1 cellular context compared by ENCODE assay signal in the genomic region with DNA sequence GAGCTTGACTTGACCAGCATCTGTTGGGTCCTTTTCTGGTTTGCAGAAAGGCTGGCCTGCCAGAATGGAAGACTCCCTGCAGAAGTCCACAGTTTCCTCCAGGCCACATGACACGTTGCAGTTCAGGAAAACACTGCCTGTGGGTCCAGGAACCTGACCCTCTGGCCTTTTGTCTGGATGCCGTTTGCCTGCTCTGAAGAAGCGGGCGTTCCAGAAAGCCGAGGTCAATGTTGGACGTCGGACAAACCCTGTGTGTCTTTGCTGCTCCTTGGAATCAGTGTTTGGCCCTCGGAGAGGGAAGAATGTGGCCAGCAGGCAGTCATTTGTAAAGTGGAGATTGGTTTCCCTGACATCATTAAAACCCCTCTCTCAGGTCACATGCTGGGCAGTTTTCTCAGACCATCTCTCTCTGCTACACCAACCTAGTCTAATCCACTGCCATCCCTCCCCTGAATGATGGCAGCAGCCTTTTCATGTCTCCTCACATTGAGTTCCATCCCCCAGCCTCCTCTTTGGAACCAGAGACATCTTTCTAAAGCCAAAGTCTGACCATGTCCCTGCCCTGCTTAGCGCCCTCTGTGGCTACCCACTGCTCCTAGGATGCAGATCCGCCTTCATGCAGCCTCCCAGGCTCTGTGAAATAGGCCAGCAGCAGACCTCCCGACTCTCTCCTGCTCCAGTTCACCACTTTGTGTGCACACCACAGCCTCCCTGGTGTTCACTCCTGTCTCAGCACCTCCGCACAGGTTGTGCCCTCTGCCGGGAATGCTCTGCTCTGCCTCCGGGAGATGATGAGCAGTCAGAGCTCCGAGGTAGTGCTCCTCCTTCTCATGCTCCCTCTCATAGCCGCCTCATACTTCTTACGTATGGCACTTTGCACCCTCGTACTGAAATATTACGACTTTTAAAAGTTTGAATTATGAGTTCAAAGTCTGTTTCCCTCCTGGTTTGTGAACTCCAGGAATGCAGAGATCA.
TF ChIP-seq lines count a peak whose summit lies in the region.

No MANE protein-coding gene starts in this region.

TF ChIP-seq in WTC11, 78 proteins besides CTCF, POLR2A, EP300 and RAD21:
- no peak for TF ChIP-seq ARID4B (CRISPR knock-in tag; IDR thresholded peaks at IDR 0.05; ENCODE audit: borderline replicate concordance)
- no peak for TF ChIP-seq ELF4 (CRISPR knock-in tag; IDR thresholded peaks at IDR 0.05; ENCODE audit: low read depth)
- TF ChIP-seq NFYB (CRISPR knock-in tag; conservative IDR thresholded peaks at IDR 0.05; ENCODE audit: low read depth): no peak
